Comparison of ENCODE assay signal across 10 cellular contexts in the genomic region with DNA sequence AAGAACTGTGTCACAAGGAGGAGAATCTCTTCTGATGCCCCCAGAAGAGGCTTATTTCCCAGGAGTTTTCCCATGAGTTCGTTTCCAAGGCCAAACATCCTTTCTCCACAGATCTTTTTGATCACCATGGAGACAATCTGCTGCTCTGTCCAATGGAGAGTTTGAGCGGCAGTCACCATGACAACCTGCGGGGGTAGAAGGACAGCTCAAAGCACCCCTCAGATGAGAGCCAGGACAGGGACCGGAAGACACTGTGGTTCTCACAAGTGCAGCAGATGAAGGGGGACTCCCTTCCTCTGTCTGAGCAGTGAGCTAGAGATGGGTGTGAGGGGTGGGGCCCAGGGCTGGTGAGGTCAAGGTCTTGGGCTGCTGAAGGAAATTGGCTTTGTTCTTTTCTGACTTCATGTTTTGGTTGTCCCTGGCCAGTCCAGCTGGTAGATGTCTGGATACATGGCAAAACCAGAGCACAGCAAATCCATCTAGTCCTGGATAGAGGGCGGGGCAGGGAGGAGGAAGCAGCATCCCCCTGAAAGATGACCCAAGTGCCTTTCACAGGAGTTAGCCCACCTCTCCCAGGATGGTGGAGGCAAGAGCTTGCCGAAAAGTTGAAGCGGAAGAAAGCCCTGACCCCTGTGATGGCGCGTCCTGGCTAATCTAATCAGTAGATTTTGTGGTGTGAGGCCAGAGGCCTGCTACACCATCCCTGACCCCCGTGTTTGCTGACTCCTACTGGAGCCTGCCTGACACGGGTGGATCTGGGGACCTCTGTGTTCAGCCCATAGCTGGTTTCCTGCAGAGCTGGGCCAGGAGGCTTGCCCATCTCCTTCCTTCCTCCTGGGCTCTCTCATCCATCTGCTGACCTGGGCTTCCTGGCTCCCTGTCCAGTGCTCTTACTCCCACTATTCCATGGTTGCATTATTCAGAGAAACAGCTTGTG. TPM values are rescaled to one million over a fixed set of nuclear protein-coding genes. Genes with fewer than 3 reads are reported as not detected.
A peak's percentile ranks its signal among the peaks of the same experiment; 100 is the strongest.
DNase-seq lines count a peak whose midpoint lies in the region; ATAC-seq and TF ChIP-seq lines count a peak whose summit lies in the region.
"Had no signal": no experiment of that assay in that cellular context is flagged by ENCODE, and none has a peak within 500 bp of the region (broad histone marks: within the 10 kb centered on the region; RNA-seq: fewer than 3 reads in every experiment).

No MANE protein-coding gene starts in this region.

- ATAC-seq in GM18867 (IDR thresholded peaks at IDR 0.05; ENCODE audit: unreplicated experiment) (peak; percentile 97), RWPE2 (ENCODE audit: low read depth) (no peak)

- H3K4me2 ChIP-seq in BLaER1, result peak overlapping the region; percentile 47

- no peak overlapping the region for H3K27ac ChIP-seq in BLaER1
- no peak overlapping the region for H3K27ac ChIP-seq in RWPE2 (ENCODE audit: poor library complexity, severe bottlenecking)
- H3K27ac ChIP-seq: parathyroid adenoma had no signal

- no peaks in the 10 kb centered on the region for H3K9me3 ChIP-seq in BLaER1
- no peaks in the 10 kb centered on the region for H3K9me3 ChIP-seq in RWPE2 (ENCODE audit: severe bottlenecking)
- H3K9me3 ChIP-seq in MG63, result no peaks in the 10 kb centered on the region

- no peaks in the 10 kb centered on the region for H4K20me1 ChIP-seq in BLaER1

- H3K4me3 ChIP-seq in BLaER1 (no peak overlapping the region), RWPE2 (ENCODE audit: severe bottlenecking) (no peak overlapping the region), MG63 (no peak overlapping the region)

- DNase-seq in RWPE2 (ENCODE audit: low spot score) (peak; percentile 31), middle frontal gyrus (ENCODE audit: extremely low spot score, low spot score) (peak; percentile 14), MG63 (no peak)
- no peak for DNase-seq in central memory CD4-positive, alpha-beta T cell
- no peak for DNase-seq in stimulated activated naive CD4-positive, alpha-beta T cell (lab: John Stamatoyannopoulos, UW)
- DNase-seq in stimulated activated CD4-positive, alpha-beta T cell treated with anti-CD3 and anti-CD28 coated beads, Interleukin-12 subunit alpha, Interleukin-12 subunit beta, amount 100 ng/mL, for 4 hours, result no peak
- DNase-seq: foreskin fibroblast had no signal

- H3K9ac ChIP-seq in BLaER1, result no peak overlapping the region
- H3K9ac ChIP-seq: parathyroid adenoma had no signal

- no peak for TF ChIP-seq CTCF in RWPE2 (IDR thresholded peaks at IDR 0.05; ENCODE audit: poor library complexity, severe bottlenecking)

- H3K36me3 ChIP-seq in BLaER1 (no peaks in the 10 kb centered on the region), RWPE2 (ENCODE audit: low read depth) (no peaks in the 10 kb centered on the region), MG63 (no peaks in the 10 kb centered on the region)

- H3K27me3 ChIP-seq in BLaER1, result no peaks in the 10 kb centered on the region
- peaks cover 4% of the 10 kb centered on the region for H3K27me3 ChIP-seq in RWPE2 (ENCODE audit: insufficient read depth, poor library complexity, severe bottlenecking)
- H3K27me3 ChIP-seq in MG63, result no peaks in the 10 kb centered on the region

- peaks cover 15% of the 10 kb centered on the region for H3K4me1 ChIP-seq in BLaER1
- H3K4me1 ChIP-seq in RWPE2 (ENCODE audit: insufficient read depth, poor library complexity, severe bottlenecking), result no peaks in the 10 kb centered on the region
- H3K4me1 ChIP-seq: parathyroid adenoma had no signal

RNA-seq across cellular contexts. Expression of a gene that starts 24.4 kb away (rescaled TPM):
- total RNA-seq in MG63 (2014; rRNA removed; shearing (Covaris generic); ENCODE audit: low replicate concordance), result 1.6 TPM in 1 of 2 replicates, not detected in the other

Comparison
In these comparisons a context has a peak if more than half of its experiments do, and no peak if none do; other contexts are left out.
1. DNase-seq: peak in RWPE2 (single experiment) and middle frontal gyrus (single experiment); none in central memory CD4-positive, alpha-beta T cell (single experiment), stimulated activated naive CD4-positive, alpha-beta T cell (0 of 6), stimulated activated CD4-positive, alpha-beta T cell treated with anti-CD3 and anti-CD28 coated beads, Interleukin-12 subunit alpha, Interleukin-12 subunit beta, amount 100 ng/mL, for 4 hours (single experiment) and MG63 (single experiment).